ENCODE assay signal across 11 cellular contexts in genomic region chr1:6273380-6273891, GRCh38. TPM values are rescaled to one million over a fixed set of nuclear protein-coding genes. Genes with fewer than 3 reads are reported as not detected.
DNase-seq lines count a peak whose midpoint lies in the region; ATAC-seq and TF ChIP-seq lines count a peak whose summit lies in the region.
"Had no signal": no experiment of that assay in that cellular context is flagged by ENCODE, and none has a peak within 500 bp of the region (broad histone marks: within the 10 kb centered on the region; RNA-seq: fewer than 3 reads in every experiment).

No MANE protein-coding gene starts in this region.

- H3K9me3 Mint-ChIP-seq in activated T-helper 1 cell treated with anti-CD3 and anti-CD28 coated beads, Interleukin-12 subunit alpha, Interleukin-12 subunit beta, Interleukin-2, Interleukin-4 antibody, amounts not matched to agents 30 ng/mL and 10 ng/mL and 1 ng/mL, durations not matched to agents 14 hours and 24 hours and 36 hours: no peaks in the 10 kb centered on the region

- no peak overlapping the region for H3K23ac ChIP-seq in neuronal stem cell (ENCODE audit: low read depth, low read length, poor library complexity)

- H3K4ac ChIP-seq in neuronal stem cell (ENCODE audit: low read length): no peak overlapping the region

- H3K36me3 ChIP-seq in NT2/D1 (ENCODE audit: insufficient read depth, insufficient read length, low read length): no peaks in the 10 kb centered on the region
- H3K36me3 ChIP-seq in fibroblast of lung (ENCODE audit: control insufficient read depth, insufficient read depth, low read length): peaks cover 2% of the 10 kb centered on the region
- H3K36me3 ChIP-seq in neuronal stem cell (replicated peaks in 1 of 2; ENCODE audit: control insufficient read depth in 2 of 2, insufficient read depth in 2 of 2, low read length in 2 of 2): peaks cover 5 to 28% of the 10 kb centered on the region in 2 donors

- H3K9ac ChIP-seq in NT2/D1 (ENCODE audit: insufficient read length, low read depth) (peak overlapping the region; percentile 21), fibroblast of lung (ENCODE audit: insufficient read depth, low read length) (no peak overlapping the region), neuronal stem cell (ENCODE audit: low read depth, low read length, poor library complexity) (no peak overlapping the region)

- H3K4me1 ChIP-seq in NT2/D1 (ENCODE audit: insufficient read depth, insufficient read length) (peaks cover 7% of the 10 kb centered on the region), fibroblast of lung (ENCODE audit: control insufficient read depth, extremely low read depth, insufficient read depth, low read length) (peaks cover 23% of the 10 kb centered on the region), neuronal stem cell (ENCODE audit: control insufficient read depth in 2 of 2, insufficient read depth in 1 of 2, low read depth in 1 of 2, low read length in 2 of 2) (peaks cover 37 to 70% of the 10 kb centered on the region in 2 donors)

- H3K14ac ChIP-seq in neuronal stem cell (ENCODE audit: low read length): no peak overlapping the region

- peak overlapping the region; percentile 91 for H2AK5ac ChIP-seq in neuronal stem cell (ENCODE audit: low read depth, low read length)

- no peaks in the 10 kb centered on the region for H3K27me3 ChIP-seq in NT2/D1 (ENCODE audit: insufficient read depth, insufficient read length)
- H3K27me3 ChIP-seq in fibroblast of lung (ENCODE audit: control insufficient read depth, insufficient read depth, low read length): no peaks in the 10 kb centered on the region
- H3K27me3 ChIP-seq in neuronal stem cell (ENCODE audit: control insufficient read depth in 3 of 3, insufficient read depth in 3 of 3, low read depth in 1 of 3, low read length in 3 of 3): no peaks in the 10 kb centered on the region

- H2BK12ac ChIP-seq in neuronal stem cell (ENCODE audit: low read length): no peak overlapping the region

- no peaks in the 10 kb centered on the region for H3K4me1 Mint-ChIP-seq in activated T-helper 1 cell treated with anti-CD3 and anti-CD28 coated beads, Interleukin-12 subunit alpha, Interleukin-12 subunit beta, Interleukin-2, Interleukin-4 antibody, amounts not matched to agents 30 ng/mL and 10 ng/mL and 1 ng/mL, durations not matched to agents 14 hours and 24 hours and 36 hours (ENCODE audit: low read depth)

- WGBS in neuronal stem cell (ENCODE audit: extremely low coverage in 2 of 2, insufficient read length in 2 of 2, insufficient replicate concordance in 1 of 2), 2 donors: no CpG with 5 or more reads among the region's 19 CpGs

- no peak overlapping the region for H3K27ac Mint-ChIP-seq in activated T-helper 1 cell treated with anti-CD3 and anti-CD28 coated beads, Interleukin-12 subunit alpha, Interleukin-12 subunit beta, Interleukin-2, Interleukin-4 antibody, amounts not matched to agents 30 ng/mL and 10 ng/mL and 1 ng/mL, durations not matched to agents 14 hours and 24 hours and 36 hours

- intact Hi-C loops in activated T-helper 1 cell treated with anti-CD3 and anti-CD28 coated beads, Interleukin-12 subunit alpha, Interleukin-12 subunit beta, Interleukin-2, Interleukin-4 antibody, amounts not matched to agents 30 ng/mL and 10 ng/mL and 1 ng/mL, durations not matched to agents 14 hours and 24 hours and 36 hours (cut with micrococcal nuclease): no loop called here

- H2BK5ac ChIP-seq in neuronal stem cell (ENCODE audit: low read length): no peak overlapping the region

- H3K18ac ChIP-seq in neuronal stem cell (ENCODE audit: low read length): no peak overlapping the region

- H4K20me1 ChIP-seq in fibroblast of lung (ENCODE audit: control insufficient read depth, extremely low read depth, insufficient read depth, low read length): no peaks in the 10 kb centered on the region

- no peaks in the 10 kb centered on the region for H3K27me3 Mint-ChIP-seq in activated T-helper 1 cell treated with anti-CD3 and anti-CD28 coated beads, Interleukin-12 subunit alpha, Interleukin-12 subunit beta, Interleukin-2, Interleukin-4 antibody, amounts not matched to agents 30 ng/mL and 10 ng/mL and 1 ng/mL, durations not matched to agents 14 hours and 24 hours and 36 hours (ENCODE audit: insufficient read depth)

- H3K4me3 Mint-ChIP-seq in activated T-helper 1 cell treated with anti-CD3 and anti-CD28 coated beads, Interleukin-12 subunit alpha, Interleukin-12 subunit beta, Interleukin-2, Interleukin-4 antibody, amounts not matched to agents 30 ng/mL and 10 ng/mL and 1 ng/mL, durations not matched to agents 14 hours and 24 hours and 36 hours: no peak overlapping the region

- no peak overlapping the region for H3K4me2 ChIP-seq in fibroblast of lung (ENCODE audit: extremely low read depth, insufficient read depth, low read length)
- H3K4me2 ChIP-seq in neuronal stem cell (ENCODE audit: insufficient read depth, low read length, poor library complexity, severe bottlenecking): no peak overlapping the region

- TF ChIP-seq CTCF in fibroblast of lung (conservative IDR thresholded peaks at IDR 0.05 in 1 of 2, IDR thresholded peaks at IDR 0.05 in 1 of 2; ENCODE audit: low read depth in 1 of 2, low read length in 2 of 2): no peak

- no peak overlapping the region for H2AFZ ChIP-seq in fibroblast of lung (ENCODE audit: low read length)
- H2AFZ ChIP-seq in neuronal stem cell (ENCODE audit: low read length): no peak overlapping the region

- no peak overlapping the region for H4K8ac ChIP-seq in neuronal stem cell (ENCODE audit: low read depth, low read length)

- H2BK15ac ChIP-seq in neuronal stem cell (ENCODE audit: low read length): no peak overlapping the region

- peak overlapping the region; percentile 65 for H2BK120ac ChIP-seq in neuronal stem cell (ENCODE audit: low read depth, low read length)

- no peak for ATAC-seq in HG02610 (IDR thresholded peaks at IDR 0.05; ENCODE audit: unreplicated experiment)

- H3K79me2 ChIP-seq in fibroblast of lung (ENCODE audit: control insufficient read depth, insufficient read depth, low read length): no peaks in the 10 kb centered on the region

- peaks cover 7% of the 10 kb centered on the region for H3K79me1 ChIP-seq in neuronal stem cell (ENCODE audit: low read depth, low read length)

- H3K27ac ChIP-seq in fibroblast of lung (ENCODE audit: insufficient read depth, low read length) (no peak overlapping the region), neuronal stem cell (replicated peaks; ENCODE audit: low read length) (no peak overlapping the region)
- H3K27ac ChIP-seq: HL-60 had no signal

- DNase-seq in Daoy (ENCODE audit: low read depth) (peak; percentile 90), NT2/D1 (ENCODE audit: low read depth, low spot score) (peak; percentile 38), fibroblast of lung (ENCODE audit: low read depth in 2 of 2) (peak; percentile 66 to 83), neuronal stem cell (ENCODE audit: low spot score) (no peak), DMS53 (lab: John Stamatoyannopoulos, UW) (no peak), NCI-H1105 treated with DMSO at 0.1 percent for 48 hours (lab: John Stamatoyannopoulos, UW) (no peak)
- DNase-seq in activated T-helper 1 cell treated with anti-CD3 and anti-CD28 coated beads, Interleukin-12 subunit alpha, Interleukin-12 subunit beta, Interleukin-2, Interleukin-4 antibody, amounts not matched to agents 30 ng/mL and 10 ng/mL and 1 ng/mL, durations not matched to agents 14 hours and 24 hours and 36 hours (ENCODE audit: low spot score): no peak
- DNase-seq: activated CD4-positive, alpha-beta T cell treated with anti-CD3 and anti-CD28 coated beads for 48 hours; GDM1 had no signal

- H3K4me3 ChIP-seq in NT2/D1 (ENCODE audit: insufficient read length, low read depth) (no peak overlapping the region), fibroblast of lung (replicated peaks in 1 of 4; ENCODE audit: control extremely low read depth in 1 of 4, insufficient read depth in 1 of 4, low read depth in 3 of 4, low read length in 4 of 4) (no peak overlapping the region), neuronal stem cell (ENCODE audit: low read length in 2 of 2) (no peak overlapping the region)

- no peak overlapping the region for H4K91ac ChIP-seq in neuronal stem cell (ENCODE audit: low read depth, low read length, poor library complexity)

- H3K9me3 ChIP-seq in NT2/D1 (ENCODE audit: insufficient read depth, low read length) (no peaks in the 10 kb centered on the region), fibroblast of lung (ENCODE audit: control insufficient read depth, insufficient read depth, low read depth, low read length) (no peaks in the 10 kb centered on the region), neuronal stem cell (replicated peaks in 1 of 2; ENCODE audit: control insufficient read depth in 2 of 2, insufficient read depth in 1 of 2, low read depth in 1 of 2, low read length in 2 of 2) (no peaks in the 10 kb centered on the region)

- no peaks in the 10 kb centered on the region for H3K36me3 Mint-ChIP-seq in activated T-helper 1 cell treated with anti-CD3 and anti-CD28 coated beads, Interleukin-12 subunit alpha, Interleukin-12 subunit beta, Interleukin-2, Interleukin-4 antibody, amounts not matched to agents 30 ng/mL and 10 ng/mL and 1 ng/mL, durations not matched to agents 14 hours and 24 hours and 36 hours (ENCODE audit: low read depth)

RNA-seq across cellular contexts. Expression of gene GPR153, which starts 12.5 kb away (rescaled TPM):
- total RNA-seq in Daoy (2014; rRNA removed; shearing (Covaris generic)): 3.0 and 6.3 TPM in 2 replicates
- total RNA-seq in fibroblast of lung: 8.9 and 13.4 TPM in 2 replicates
- polyA plus RNA-seq in fibroblast of lung: 4.0 and 8.5 TPM in 2 replicates
- 5.6 and 13.9 TPM in 2 replicates for polyA plus RNA-seq in fibroblast of lung (2012)
- 12.9 and 21.1 TPM in 2 replicates for polyA minus RNA-seq in fibroblast of lung (ENCODE audit: low replicate concordance)
- polyA plus RNA-seq in neuronal stem cell (2013, experiment 1 of 2): 21.7 TPM
- 21.5 TPM for polyA plus RNA-seq in neuronal stem cell (2013, experiment 2 of 2)
- total RNA-seq in activated T-helper 1 cell treated with anti-CD3 and anti-CD28 coated beads, Interleukin-12 subunit alpha, Interleukin-12 subunit beta, Interleukin-2, Interleukin-4 antibody, amounts not matched to agents 30 ng/mL and 10 ng/mL and 1 ng/mL, durations not matched to agents 14 hours and 24 hours and 36 hours: 1.4 and 1.6 TPM in 2 replicates

RNA-seq across cellular contexts. Expression of gene HES3, which starts 29.5 kb away (rescaled TPM):
- not detected in 2 replicates for total RNA-seq in Daoy (2014; rRNA removed; shearing (Covaris generic))
- total RNA-seq in fibroblast of lung: not detected in 2 replicates
- polyA plus RNA-seq in fibroblast of lung: not detected in 2 replicates
- not detected in 2 replicates for polyA plus RNA-seq in fibroblast of lung (2012)
- polyA minus RNA-seq in fibroblast of lung (ENCODE audit: low replicate concordance): not detected in 2 replicates
- polyA plus RNA-seq in neuronal stem cell (2013, experiment 1 of 2): 0.08 TPM
- 0.15 TPM for polyA plus RNA-seq in neuronal stem cell (2013, experiment 2 of 2)
- not detected in 2 replicates for total RNA-seq in activated T-helper 1 cell treated with anti-CD3 and anti-CD28 coated beads, Interleukin-12 subunit alpha, Interleukin-12 subunit beta, Interleukin-2, Interleukin-4 antibody, amounts not matched to agents 30 ng/mL and 10 ng/mL and 1 ng/mL, durations not matched to agents 14 hours and 24 hours and 36 hours

RNA-seq across cellular contexts. Expression of gene ICMT, which starts 37.7 kb away (rescaled TPM):
- total RNA-seq in Daoy (2014; rRNA removed; shearing (Covaris generic)): 88.7 and 106 TPM in 2 replicates
- total RNA-seq in fibroblast of lung: 62.4 and 95.1 TPM in 2 replicates
- polyA plus RNA-seq in fibroblast of lung: 91.1 and 95.8 TPM in 2 replicates
- polyA plus RNA-seq in fibroblast of lung (2012): 58.9 and 63.8 TPM in 2 replicates
- polyA minus RNA-seq in fibroblast of lung (ENCODE audit: low replicate concordance): 34.3 and 40.6 TPM in 2 replicates
- polyA plus RNA-seq in neuronal stem cell (2013, experiment 1 of 2): 38.1 TPM
- polyA plus RNA-seq in neuronal stem cell (2013, experiment 2 of 2): 38.5 TPM
- total RNA-seq in activated T-helper 1 cell treated with anti-CD3 and anti-CD28 coated beads, Interleukin-12 subunit alpha, Interleukin-12 subunit beta, Interleukin-2, Interleukin-4 antibody, amounts not matched to agents 30 ng/mL and 10 ng/mL and 1 ng/mL, durations not matched to agents 14 hours and 24 hours and 36 hours: 65.0 and 65.9 TPM in 2 replicates

Comparison
In these comparisons a context has a peak if more than half of its experiments do, and no peak if none do; other contexts are left out.
1. DNase-seq: peak in Daoy (single experiment), NT2/D1 (single experiment) and fibroblast of lung (2 of 2); none in neuronal stem cell (single experiment), DMS53 (single experiment), NCI-H1105 treated with DMSO at 0.1 percent for 48 hours (single experiment) and activated T-helper 1 cell treated with anti-CD3 and anti-CD28 coated beads, Interleukin-12 subunit alpha, Interleukin-12 subunit beta, Interleukin-2, Interleukin-4 antibody, amounts not matched to agents 30 ng/mL and 10 ng/mL and 1 ng/mL, durations not matched to agents 14 hours and 24 hours and 36 hours (single experiment).